ENCODE assay signal across 31 cellular contexts in the genomic region with DNA sequence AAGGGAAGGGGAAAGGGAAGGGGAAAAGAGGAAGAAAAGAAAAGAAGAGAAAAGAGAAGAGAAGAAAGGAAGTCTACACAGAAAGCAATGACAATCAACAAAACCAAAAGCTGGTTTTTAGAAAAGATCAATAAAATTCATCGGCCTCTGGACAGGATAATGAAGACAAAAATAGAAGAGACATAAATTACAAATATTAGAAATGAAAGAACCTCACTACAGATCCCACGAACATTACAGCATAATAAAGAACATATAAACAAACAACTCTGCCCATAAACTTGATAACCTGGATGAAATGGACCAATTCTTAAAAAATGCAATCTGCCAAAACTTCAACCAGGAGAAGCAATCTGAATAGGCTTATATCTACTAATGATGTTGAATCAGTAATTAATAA.
"Had no signal": no experiment of that assay in that cellular context is flagged by ENCODE, and none has a peak within 500 bp of the region (broad histone marks: within the 10 kb centered on the region; RNA-seq: fewer than 3 reads in every experiment).

No MANE protein-coding gene starts in this region.

- H3K4me3 ChIP-seq: pancreas, psoas muscle, skin epidermis, smooth muscle cell, spleen, suprapubic skin, testis, tibial artery, transverse colon, upper lobe of right lung, uterus had no signal

- H3K4me3 Mint-ChIP-seq: naive thymus-derived CD8-positive, alpha-beta T cell; natural killer cell treated with Interleukin-12 subunit alpha and Interleukin-12 subunit beta and Interleukin-15 and Interleukin-18, amount 100 ng/mL, for 72 hours; nephron progenitor cell; neural crest cell; stimulated activated memory B cell treated with anti-CD40 and anti-IgM and Interleukin-4, amounts not matched to agents 10 μg/mL and 1 μg/mL and 100 μg/mL, for 72 hours; stimulated activated naive CD8-positive, alpha-beta T cell treated with anti-CD3 and anti-CD28 coated beads, Interleukin-15, amount 100 ng/mL, for 72 hours; type B pancreatic cell had no signal

- H3K4me2 ChIP-seq: smooth muscle cell had no signal

- H3K36me3 ChIP-seq: neutrophil, pancreas, suprapubic skin, tibial artery, transverse colon, upper lobe of right lung, uterus had no signal

- H3K27ac Mint-ChIP-seq: natural killer cell treated with Interleukin-12 subunit alpha and Interleukin-12 subunit beta and Interleukin-15 and Interleukin-18, amount 100 ng/mL, for 72 hours; nephron progenitor cell; progenitor cell of endocrine pancreas; stimulated activated memory B cell treated with anti-CD40 and anti-IgM and Interleukin-4, amounts not matched to agents 10 μg/mL and 1 μg/mL and 100 μg/mL, for 72 hours; stimulated activated naive CD8-positive, alpha-beta T cell treated with anti-CD3 and anti-CD28 coated beads, Interleukin-15, amount 100 ng/mL, for 72 hours; type B pancreatic cell had no signal

- H3K36me3 Mint-ChIP-seq: natural killer cell treated with Interleukin-12 subunit alpha and Interleukin-12 subunit beta and Interleukin-15 and Interleukin-18, amount 100 ng/mL, for 72 hours had no signal

- H3K4me1 Mint-ChIP-seq: nephron progenitor cell, neural crest cell had no signal

- H3K9me3 Mint-ChIP-seq: natural killer cell treated with Interleukin-12 subunit alpha and Interleukin-12 subunit beta and Interleukin-15 and Interleukin-18, amount 100 ng/mL, for 72 hours had no signal

- H3K4me1 ChIP-seq: pancreas, psoas muscle, suprapubic skin, testis, tibial artery, transverse colon, uterus had no signal

- H3K27me3 ChIP-seq: neutrophil, pancreas, spleen, suprapubic skin, testis, tibial artery, transverse colon, upper lobe of right lung, uterus had no signal

- DNase-seq: naive thymus-derived CD8-positive, alpha-beta T cell; nephron progenitor cell; nucleus accumbens; pancreas; posterior cingulate gyrus; psoas muscle; right cardiac atrium; spleen; stimulated activated CD4-positive, alpha-beta T cell treated with anti-CD3 and anti-CD28 coated beads, Interleukin-12 subunit alpha, Interleukin-12 subunit beta, amount 100 ng/mL, for 4 hours; stimulated activated CD4-positive, alpha-beta T cell treated with anti-CD3 and anti-CD28 coated beads, Interleukin-1b, Interleukin-23, amount 100 ng/mL, for 48 hours; stimulated activated CD4-positive, alpha-beta T cell treated with anti-CD3 and anti-CD28 coated beads, Interleukin-4, amount 100 ng/mL, for 1 hour; stimulated activated CD4-positive, alpha-beta T cell treated with anti-CD3 and anti-CD28 coated beads, Interleukin-4, amount 100 ng/mL, for 4 hours; stimulated activated CD8-positive, alpha-beta memory T cell treated with anti-CD3 and anti-CD28 coated beads, Interleukin-4, amount 100 ng/mL, for 48 hours; stimulated activated naive CD4-positive, alpha-beta T cell; stimulated activated naive CD8-positive, alpha-beta T cell treated with anti-CD3 and anti-CD28 coated beads, Interleukin-15, amount 100 ng/mL, for 72 hours; stimulated activated naive CD8-positive, alpha-beta T cell treated with anti-CD3 and anti-CD28 coated beads, Interleukin-15, Interleukin-2, amounts not matched to agents 100 U/mL and 50 U/mL, for 24 hours; substantia nigra; testis; tibial artery; transverse colon; upper lobe of right lung; uterus had no signal

- H3K27ac ChIP-seq: neutrophil, pancreas, psoas muscle, skin epidermis, spleen, suprapubic skin, testis, tibial artery, transverse colon, upper lobe of right lung, uterus had no signal

- H3K27me3 Mint-ChIP-seq: naive thymus-derived CD8-positive, alpha-beta T cell; natural killer cell treated with Interleukin-12 subunit alpha and Interleukin-12 subunit beta and Interleukin-15 and Interleukin-18, amount 100 ng/mL, for 72 hours; progenitor cell of endocrine pancreas; stimulated activated memory B cell treated with anti-CD40 and anti-IgM and Interleukin-4, amounts not matched to agents 10 μg/mL and 1 μg/mL and 100 μg/mL, for 72 hours; stimulated activated naive CD8-positive, alpha-beta T cell treated with anti-CD3 and anti-CD28 coated beads, Interleukin-15, amount 100 ng/mL, for 72 hours; type B pancreatic cell had no signal

- H3K9me3 ChIP-seq: neutrophil, pancreas, psoas muscle, suprapubic skin, testis, tibial artery, upper lobe of right lung, uterus had no signal
